Comparison of ENCODE assay signal across 11 cellular contexts in the genomic region with DNA sequence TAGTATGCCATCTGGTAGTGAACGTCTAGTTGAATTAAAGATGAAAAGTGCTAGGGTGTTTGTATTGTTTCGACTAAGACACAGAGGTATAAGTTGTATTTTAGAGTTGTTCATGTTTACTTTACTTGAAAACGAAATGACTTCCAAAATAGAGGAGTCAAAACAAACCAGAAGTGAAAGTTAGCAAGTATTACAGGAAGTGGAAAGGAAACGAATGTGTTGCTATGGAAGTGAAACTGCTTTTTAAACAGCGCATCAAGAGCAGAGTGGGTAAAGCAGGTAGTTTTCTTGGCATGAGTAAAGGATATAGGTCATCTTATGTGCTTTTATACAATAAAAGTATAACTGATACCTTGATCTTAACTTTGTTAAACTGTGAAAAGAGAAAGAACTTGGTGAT. TPM values are rescaled to one million over a fixed set of nuclear protein-coding genes. Genes with fewer than 3 reads are reported as not detected.
A peak's percentile ranks its signal among the peaks of the same experiment; 100 is the strongest.
DNase-seq lines count a peak whose midpoint lies in the region; ATAC-seq lines count a peak whose summit lies in the region.
"Had no signal": no experiment of that assay in that cellular context is flagged by ENCODE, and none has a peak within 500 bp of the region (broad histone marks: within the 10 kb centered on the region; RNA-seq: fewer than 3 reads in every experiment).

No MANE protein-coding gene starts in this region.

- peaks cover 30% of the 10 kb centered on the region for H3K4me1 Mint-ChIP-seq in activated naive CD4-positive, alpha-beta T cell treated with anti-CD3 and anti-CD28 coated beads for 36 hours (ENCODE audit: low read depth)
- H3K4me1 Mint-ChIP-seq in activated CD4-positive, alpha-beta memory T cell treated with anti-CD3 and anti-CD28 coated beads, Interleukin-2, amount 10 ng/mL, durations not matched to agents 7 days and 5 days = peaks cover 14% of the 10 kb centered on the region
- peaks cover 30% of the 10 kb centered on the region for H3K4me1 Mint-ChIP-seq in stimulated activated naive CD8-positive, alpha-beta T cell treated with anti-CD3 and anti-CD28 coated beads, Interleukin-15, amount 100 ng/mL, for 72 hours

- no peak for DNase-seq in activated naive CD4-positive, alpha-beta T cell treated with anti-CD3 and anti-CD28 coated beads for 36 hours
- DNase-seq in activated naive CD4-positive, alpha-beta T cell (lab: John Stamatoyannopoulos, UW) = no peak
- DNase-seq in activated CD4-positive, alpha-beta memory T cell treated with anti-CD3 and anti-CD28 coated beads, Interleukin-2, amount 10 ng/mL, durations not matched to agents 7 days and 5 days = no peak
- DNase-seq in stimulated activated naive CD8-positive, alpha-beta T cell treated with anti-CD3 and anti-CD28 coated beads, Interleukin-15, amount 100 ng/mL, for 72 hours = no peak
- no peak for DNase-seq in hippocampal formation (lab: John Stamatoyannopoulos, UW)
- DNase-seq in substantia nigra (lab: John Stamatoyannopoulos, UW) = no peak
- no peak for DNase-seq in nucleus accumbens (lab: John Stamatoyannopoulos, UW)

- POLR2A ChIA-PET in activated CD4-positive, alpha-beta memory T cell treated with anti-CD3 and anti-CD28 coated beads, Interleukin-2, amount 10 ng/mL, durations not matched to agents 7 days and 5 days (lab: Charles Lee) = interaction anchor here (0.7 kb wide), 1 partner anchor 17 kb away, joined by 3 read pairs; no protein-coding TSS in a partner anchor

- H3K9me3 Mint-ChIP-seq in activated naive CD4-positive, alpha-beta T cell treated with anti-CD3 and anti-CD28 coated beads for 36 hours = no peaks in the 10 kb centered on the region
- no peaks in the 10 kb centered on the region for H3K9me3 Mint-ChIP-seq in activated CD4-positive, alpha-beta memory T cell treated with anti-CD3 and anti-CD28 coated beads, Interleukin-2, amount 10 ng/mL, durations not matched to agents 7 days and 5 days
- H3K9me3 Mint-ChIP-seq in stimulated activated naive CD8-positive, alpha-beta T cell treated with anti-CD3 and anti-CD28 coated beads, Interleukin-15, amount 100 ng/mL, for 72 hours = no peaks in the 10 kb centered on the region

- CTCF ChIA-PET in activated naive CD4-positive, alpha-beta T cell treated with anti-CD3 and anti-CD28 coated beads for 36 hours (lab: Charles Lee) = interaction anchor here (0.6 to 1.2 kb wide), 4 partner anchors 19 to 911 kb away, joined by 3 to 4 read pairs (median 4); no protein-coding TSS in a partner anchor
- CTCF ChIA-PET in activated CD4-positive, alpha-beta memory T cell treated with anti-CD3 and anti-CD28 coated beads, Interleukin-2, amount 10 ng/mL, durations not matched to agents 7 days and 5 days (lab: Charles Lee) = interaction anchor here (1.4 kb wide), 1 partner anchor 153 kb away, joined by 4 read pairs; no protein-coding TSS in a partner anchor

- peak overlapping the region; percentile 45 for H3K4me3 Mint-ChIP-seq in activated naive CD4-positive, alpha-beta T cell treated with anti-CD3 and anti-CD28 coated beads for 36 hours
- peak overlapping the region; percentile 35 for H3K4me3 Mint-ChIP-seq in activated CD4-positive, alpha-beta memory T cell treated with anti-CD3 and anti-CD28 coated beads, Interleukin-2, amount 10 ng/mL, durations not matched to agents 7 days and 5 days
- H3K4me3 Mint-ChIP-seq in stimulated activated naive CD8-positive, alpha-beta T cell treated with anti-CD3 and anti-CD28 coated beads, Interleukin-15, amount 100 ng/mL, for 72 hours = peak overlapping the region; percentile 50 to 77
- H3K4me3 Mint-ChIP-seq: brain, neural crest cell had no signal

- H3K27me3 Mint-ChIP-seq in activated naive CD4-positive, alpha-beta T cell treated with anti-CD3 and anti-CD28 coated beads for 36 hours (ENCODE audit: low read depth) = no peaks in the 10 kb centered on the region
- peaks cover 17% of the 10 kb centered on the region for H3K27me3 Mint-ChIP-seq in activated CD4-positive, alpha-beta memory T cell treated with anti-CD3 and anti-CD28 coated beads, Interleukin-2, amount 10 ng/mL, durations not matched to agents 7 days and 5 days
- H3K27me3 Mint-ChIP-seq in stimulated activated naive CD8-positive, alpha-beta T cell treated with anti-CD3 and anti-CD28 coated beads, Interleukin-15, amount 100 ng/mL, for 72 hours = no peaks in the 10 kb centered on the region

- peak overlapping the region; percentile 73 for H3K27ac Mint-ChIP-seq in activated naive CD4-positive, alpha-beta T cell treated with anti-CD3 and anti-CD28 coated beads for 36 hours
- H3K27ac Mint-ChIP-seq in activated CD4-positive, alpha-beta memory T cell treated with anti-CD3 and anti-CD28 coated beads, Interleukin-2, amount 10 ng/mL, durations not matched to agents 7 days and 5 days = peak overlapping the region; percentile 44
- peak overlapping the region; percentile 83 to 95 for H3K27ac Mint-ChIP-seq in stimulated activated naive CD8-positive, alpha-beta T cell treated with anti-CD3 and anti-CD28 coated beads, Interleukin-15, amount 100 ng/mL, for 72 hours
- H3K27ac Mint-ChIP-seq: brain had no signal

- H3K36me3 Mint-ChIP-seq in activated naive CD4-positive, alpha-beta T cell treated with anti-CD3 and anti-CD28 coated beads for 36 hours (ENCODE audit: low read depth) = no peaks in the 10 kb centered on the region
- no peaks in the 10 kb centered on the region for H3K36me3 Mint-ChIP-seq in activated CD4-positive, alpha-beta memory T cell treated with anti-CD3 and anti-CD28 coated beads, Interleukin-2, amount 10 ng/mL, durations not matched to agents 7 days and 5 days (ENCODE audit: low read depth)
- H3K36me3 Mint-ChIP-seq: brain had no signal

- peak; percentile 89 for ATAC-seq in HG03064 (IDR thresholded peaks at IDR 0.05; ENCODE audit: low read depth, unreplicated experiment)
- peak; percentile 90 for ATAC-seq in stimulated activated naive CD8-positive, alpha-beta T cell treated with anti-CD3 and anti-CD28 coated beads, Interleukin-15, amount 100 ng/mL, for 72 hours

- intact Hi-C loops in activated naive CD4-positive, alpha-beta T cell treated with anti-CD3 and anti-CD28 coated beads for 36 hours (cut with micrococcal nuclease) = loop anchor here (1.0 to 10.0 kb wide), 10 partner anchors 11 to 585 kb away; a partner anchor contains a TSS

- H3K27ac ChIP-seq in substantia nigra (ENCODE audit: low read depth, low read length, poor library complexity, severe bottlenecking) = no peak overlapping the region

RNA-seq across cellular contexts. Expression of a gene that starts 20.0 kb away (rescaled TPM):
- not detected for total RNA-seq in activated naive CD4-positive, alpha-beta T cell treated with anti-CD3 and anti-CD28 coated beads for 36 hours
- total RNA-seq in activated CD4-positive, alpha-beta memory T cell treated with anti-CD3 and anti-CD28 coated beads, Interleukin-2, amount 10 ng/mL, durations not matched to agents 7 days and 5 days = not detected
- total RNA-seq: neural crest cell, urinary bladder had no signal

RNA-seq across cellular contexts. Expression of a gene that starts 59.3 kb away (rescaled TPM):
- total RNA-seq in activated naive CD4-positive, alpha-beta T cell treated with anti-CD3 and anti-CD28 coated beads for 36 hours = 10 to 100 TPM; 16.9 to 18.7 TPM
- 10 to 100 TPM; 25.4 to 33.7 TPM for total RNA-seq in activated CD4-positive, alpha-beta memory T cell treated with anti-CD3 and anti-CD28 coated beads, Interleukin-2, amount 10 ng/mL, durations not matched to agents 7 days and 5 days
